In the genomic region with DNA sequence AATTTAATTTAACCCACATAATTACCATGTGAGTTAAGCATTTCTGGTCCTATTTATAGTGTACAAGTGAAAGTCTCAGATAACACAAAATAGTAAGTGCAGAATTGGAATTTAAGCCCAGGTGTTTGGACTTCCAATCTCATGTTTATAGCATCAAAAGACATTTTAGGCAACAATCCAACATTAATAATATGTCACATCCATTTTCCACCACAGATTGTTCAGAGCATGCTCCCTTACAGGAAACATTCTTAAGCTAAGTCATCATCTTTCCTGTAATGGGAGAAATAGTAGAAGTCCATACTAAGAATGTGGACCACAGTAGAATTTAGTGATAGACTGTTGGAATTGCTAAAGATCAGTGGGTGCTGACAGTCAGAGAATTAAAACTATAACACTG, we compare ENCODE assay signal across 10 cellular contexts. TPM values are rescaled to one million over a fixed set of nuclear protein-coding genes. Genes with fewer than 3 reads are reported as not detected.
"Had no signal": no experiment of that assay in that cellular context is flagged by ENCODE, and none has a peak within 500 bp of the region (broad histone marks: within the 10 kb centered on the region; RNA-seq: fewer than 3 reads in every experiment).

No MANE protein-coding gene starts in this region.

RNA-seq across cellular contexts. Expression of a gene that starts 45.7 kb away (rescaled TPM):
- total RNA-seq: activated B cell treated with CpG ODN at 0.5 μM for 24 hours; activated CD8-positive, alpha-beta T cell treated with anti-CD3 and anti-CD28 coated beads for 36 hours; activated T-cell treated with anti-CD3 and anti-CD28 coated beads, Interleukin-2, amount 50 U/mL, for 4 hours; activated T-helper 17 cell treated with anti-CD3 and anti-CD28 coated beads, Interleukin-2, amount 50 U/mL, for 72 hours; gastroesophageal sphincter; mononuclear cell; natural killer cell; skeletal muscle tissue; ureter had no signal
- polyA plus RNA-seq: immature natural killer cell had no signal
